In genomic region chr5:117261948-117262606, GRCh38 we compare ENCODE assay signal across 21 cellular contexts.
DNase-seq lines count a peak whose midpoint lies in the region; ATAC-seq, FAIRE-seq and TF ChIP-seq lines count a peak whose summit lies in the region.
"Had no signal": no experiment of that assay in that cellular context is flagged by ENCODE, and none has a peak within 500 bp of the region (broad histone marks: within the 10 kb centered on the region; RNA-seq: fewer than 3 reads in every experiment).

No MANE protein-coding gene starts in this region.

- TF ChIP-seq CTCF in HepG2 (CRISPR knock-in tag; IDR thresholded peaks at IDR 0.05) (no peak), right lobe of liver (IDR thresholded peaks at IDR 0.05) (no peak), endodermal cell (conservative IDR thresholded peaks at IDR 0.05) (no peak), neural cell (IDR thresholded peaks at IDR 0.05; ENCODE audit: poor library complexity, severe bottlenecking) (no peak), brain microvascular endothelial cell (IDR thresholded peaks at IDR 0.05; ENCODE audit: low read depth, low read length, missing control alignments) (no peak)

- no peak overlapping the region for H3K4me3 Mint-ChIP-seq in endodermal cell
- H3K4me3 Mint-ChIP-seq in stimulated activated naive B cell treated with anti-CD40 and anti-IgM and Interleukin-4, amounts not matched to agents 10 μg/mL and 1 μg/mL and 100 μg/mL, for 72 hours = no peak overlapping the region
- H3K4me3 Mint-ChIP-seq: CD4-positive, alpha-beta T cell had no signal

- no peaks in the 10 kb centered on the region for H3K27me3 Mint-ChIP-seq in endodermal cell (ENCODE audit: insufficient read depth)
- H3K27me3 Mint-ChIP-seq in stimulated activated naive B cell treated with anti-CD40 and anti-IgM and Interleukin-4, amounts not matched to agents 10 μg/mL and 1 μg/mL and 100 μg/mL, for 72 hours = no peaks in the 10 kb centered on the region
- H3K27me3 Mint-ChIP-seq: CD4-positive, alpha-beta T cell had no signal

- H2AFZ ChIP-seq in HepG2 (ENCODE audit: low read length) (no peak overlapping the region), neural cell (ENCODE audit: low read depth, low read length) (no peak overlapping the region)

- H3K27ac ChIP-seq in HepG2 (ENCODE audit: extremely low read length, insufficient read depth, low read length) (no peak overlapping the region), right lobe of liver (no peak overlapping the region), endodermal cell (ENCODE audit: low read depth, low read length) (peak overlapping the region; percentile 96), neural cell (ENCODE audit: low read length) (peak overlapping the region; percentile 19), brain microvascular endothelial cell (no peak overlapping the region)
- H3K27ac ChIP-seq: Peyer's patch had no signal

- no peaks in the 10 kb centered on the region for H3K4me1 Mint-ChIP-seq in endodermal cell
- H3K4me1 Mint-ChIP-seq in stimulated activated naive B cell treated with anti-CD40 and anti-IgM and Interleukin-4, amounts not matched to agents 10 μg/mL and 1 μg/mL and 100 μg/mL, for 72 hours = no peaks in the 10 kb centered on the region

- CTCF ChIA-PET in HepG2 (lab: Yijun Ruan, JAX; ENCODE audit: low intra/inter-chr PET ratio, low total read pairs) = no interaction called here

- no peaks in the 10 kb centered on the region for H3K9me2 ChIP-seq in neural cell (ENCODE audit: insufficient read depth, low read length)

- ATAC-seq in HepG2 (no peak), right lobe of liver (no peak)
- no peak for ATAC-seq in stimulated activated naive B cell treated with anti-CD40 and anti-IgM and Interleukin-4, amounts not matched to agents 10 μg/mL and 1 μg/mL and 100 μg/mL, for 72 hours (replicated peaks)
- ATAC-seq: HCT116, Right ventricle myocardium inferior had no signal

- H3K27ac Mint-ChIP-seq in endodermal cell = no peak overlapping the region
- no peak overlapping the region for H3K27ac Mint-ChIP-seq in stimulated activated naive B cell treated with anti-CD40 and anti-IgM and Interleukin-4, amounts not matched to agents 10 μg/mL and 1 μg/mL and 100 μg/mL, for 72 hours
- H3K27ac Mint-ChIP-seq: CD4-positive, alpha-beta T cell had no signal

- H4K20me1 ChIP-seq in HepG2 (ENCODE audit: insufficient read depth, low read length) = no peaks in the 10 kb centered on the region
- no peaks in the 10 kb centered on the region for H4K20me1 ChIP-seq in neural cell (ENCODE audit: insufficient read depth)

- H3K36me3 Mint-ChIP-seq in endodermal cell (ENCODE audit: low read depth) = peaks cover 8% of the 10 kb centered on the region
- no peaks in the 10 kb centered on the region for H3K36me3 Mint-ChIP-seq in stimulated activated naive B cell treated with anti-CD40 and anti-IgM and Interleukin-4, amounts not matched to agents 10 μg/mL and 1 μg/mL and 100 μg/mL, for 72 hours

- H3K4me2 ChIP-seq in HepG2 (ENCODE audit: low read depth, low read length) = no peak overlapping the region
- H3K4me2 ChIP-seq in neural cell (ENCODE audit: low read length) = no peak overlapping the region

- no TSS peak for BruUV-seq in HepG2 (replicated peaks; lab: Mats Ljungman, UMichigan)

- no peak for TF ChIP-seq POLR2A in HepG2 (IDR thresholded peaks at IDR 0.05; ENCODE audit: insufficient read depth in 1 of 2, low read depth in 2 of 2, low read length in 2 of 2)
- TF ChIP-seq POLR2A in right lobe of liver (IDR thresholded peaks at IDR 0.05) = no peak

- H3K79me2 ChIP-seq in HepG2 (ENCODE audit: insufficient read depth, low read length) = no peaks in the 10 kb centered on the region
- H3K79me2 ChIP-seq in neural cell (replicated peaks; ENCODE audit: insufficient read depth, low read length) = no peaks in the 10 kb centered on the region

- TF ChIP-seq EP300 in HepG2 (IDR thresholded peaks at IDR 0.05; ENCODE audit: low read depth in 2 of 2, low read length in 2 of 2) (no peak), HepG2 (CRISPR knock-in tag; IDR thresholded peaks at IDR 0.05; ENCODE audit: borderline replicate concordance) (no peak), neural cell (conservative IDR thresholded peaks at IDR 0.05; ENCODE audit: poor library complexity, severe bottlenecking) (no peak)

- DNase-seq in HepG2 (ENCODE audit: low spot score) (no peak), right lobe of liver (no peak), endodermal cell (no peak), SIG-M5 (lab: John Stamatoyannopoulos, UW) (no peak), brain microvascular endothelial cell (no peak), posterior vena cava (ENCODE audit: low spot score) (no peak)
- no peak for DNase-seq in stimulated activated naive B cell treated with anti-CD40 and anti-IgM and Interleukin-4, amounts not matched to agents 10 μg/mL and 1 μg/mL and 100 μg/mL, for 72 hours
- DNase-seq: 8988T; BE2C; CD4-positive, alpha-beta T cell; GF-D8; GOT3; NCI-H1092 treated with DMSO at 0.1 percent for 48 hours; NCI-H146; NCI-H2029 treated with DMSO at 0.1 percent for 48 hours; NCI-H2171; NK-92 treated with Interleukin-12 subunit alpha and Interleukin-12 subunit beta, amount 100 ng/mL, for 24 hours; Peyer's patch had no signal

- H3F3A ChIP-seq in neural cell (ENCODE audit: insufficient read depth, low read length, poor library complexity, severe bottlenecking) = no peaks in the 10 kb centered on the region

- FAIRE-seq in HepG2 (lab: Jason Lieb, UNC) = no peak

- H3K4me1 ChIP-seq in HepG2 (ENCODE audit: insufficient read depth, low read length) (no peaks in the 10 kb centered on the region), right lobe of liver (no peaks in the 10 kb centered on the region), endodermal cell (ENCODE audit: control insufficient read depth, insufficient read depth, low read length) (no peaks in the 10 kb centered on the region)
- H3K4me1 ChIP-seq: BE2C, Peyer's patch had no signal

- POLR2A ChIA-PET in HepG2 (lab: Yijun Ruan, JAX) = no interaction called here

- intact Hi-C loops in HepG2 (cut with micrococcal nuclease; ENCODE audit: unreplicated experiment) = no loop called here
- intact Hi-C loops in right lobe of liver (cut with DNase I) = no loop called here
- intact Hi-C loops in posterior vena cava (cut with DNase I) = no loop called here

- no peaks in the 10 kb centered on the region for H3K36me3 ChIP-seq in HepG2 (replicated peaks in 1 of 2; ENCODE audit: control insufficient read depth in 1 of 2, insufficient read depth in 2 of 2, low read length in 2 of 2)
- no peaks in the 10 kb centered on the region for H3K36me3 ChIP-seq in right lobe of liver
- H3K36me3 ChIP-seq in endodermal cell (ENCODE audit: control insufficient read depth, insufficient read depth, low read length) = no peaks in the 10 kb centered on the region
- no peaks in the 10 kb centered on the region for H3K36me3 ChIP-seq in neural cell (ENCODE audit: insufficient read depth, low read length)
- no peaks in the 10 kb centered on the region for H3K36me3 ChIP-seq in brain microvascular endothelial cell (replicated peaks)
- H3K36me3 ChIP-seq: BE2C, Peyer's patch had no signal

- no peak overlapping the region for H3K9ac ChIP-seq in HepG2 (ENCODE audit: insufficient read depth, low read depth, low read length)
- no peak overlapping the region for H3K9ac ChIP-seq in endodermal cell (ENCODE audit: extremely low read depth, low read length, poor library complexity, severe bottlenecking)
- no peak overlapping the region for H3K9ac ChIP-seq in neural cell (ENCODE audit: low read length)

- H3K4me3 ChIP-seq in HepG2 (replicated peaks in 1 of 3; ENCODE audit: insufficient read depth in 1 of 3, low read depth in 2 of 3, low read length in 3 of 3) = no peak overlapping the region
- no peak overlapping the region for H3K4me3 ChIP-seq in right lobe of liver
- no peak overlapping the region for H3K4me3 ChIP-seq in endodermal cell (ENCODE audit: low read length)
- peak overlapping the region; percentile 25 for H3K4me3 ChIP-seq in neural cell (ENCODE audit: low read length)
- no peak overlapping the region for H3K4me3 ChIP-seq in brain microvascular endothelial cell (ENCODE audit: low read depth, low read length)
- H3K4me3 ChIP-seq: Peyer's patch had no signal

- peaks cover 25% of the 10 kb centered on the region for H3K9me3 Mint-ChIP-seq in endodermal cell
- H3K9me3 Mint-ChIP-seq in stimulated activated naive B cell treated with anti-CD40 and anti-IgM and Interleukin-4, amounts not matched to agents 10 μg/mL and 1 μg/mL and 100 μg/mL, for 72 hours = peaks cover 0 to 10% of the 10 kb centered on the region in 2 donors

- H3K27me3 ChIP-seq in HepG2 (ENCODE audit: control insufficient read depth in 1 of 2, insufficient read depth in 2 of 2, low read length in 2 of 2) = no peaks in the 10 kb centered on the region
- H3K27me3 ChIP-seq in right lobe of liver = no peaks in the 10 kb centered on the region
- no peaks in the 10 kb centered on the region for H3K27me3 ChIP-seq in endodermal cell (ENCODE audit: control insufficient read depth, insufficient read depth, low read length, poor library complexity, severe bottlenecking)
- no peaks in the 10 kb centered on the region for H3K27me3 ChIP-seq in neural cell (ENCODE audit: insufficient read depth, low read depth, low read length)
- no peaks in the 10 kb centered on the region for H3K27me3 ChIP-seq in brain microvascular endothelial cell (replicated peaks)
- H3K27me3 ChIP-seq: BE2C, Peyer's patch had no signal

- WGBS in HepG2 (ENCODE audit: low lambda C conversion rate) = 23% methylated on average over 7 of the region's 7 CpGs
- 65% methylated on average over 7 of the region's 7 CpGs for WGBS in right lobe of liver (ENCODE audit: insufficient coverage, low coverage, low lambda C conversion rate, missing lambda C conversion rate)
- WGBS in endodermal cell (ENCODE audit: insufficient coverage in 1 of 2, insufficient read length in 1 of 2), 2 experiments = 82 to 88% methylated on average over 5 to 7 of the region's 7 CpGs

- no peaks in the 10 kb centered on the region for H3K9me3 ChIP-seq in HepG2 (ENCODE audit: low read length)
- no peaks in the 10 kb centered on the region for H3K9me3 ChIP-seq in right lobe of liver
- H3K9me3 ChIP-seq in endodermal cell (ENCODE audit: control insufficient read depth, low read length) = peaks cover 21% of the 10 kb centered on the region
- H3K9me3 ChIP-seq in neural cell (ENCODE audit: low read length) = peaks cover 4% of the 10 kb centered on the region
- H3K9me3 ChIP-seq: BE2C, Peyer's patch had no signal

- in situ Hi-C loops in HepG2 (cut with HindIII; ENCODE audit: extremely low pct_ligation_motif_present, low pct_unique_long_range_greater_than_20kb) = no loop called here
- in situ Hi-C loops in brain microvascular endothelial cell (cut with HindIII; ENCODE audit: low pct_ligation_motif_present, low sequenced_read_pairs) = no loop called here

- TF ChIP-seq RAD21 in HepG2 (CRISPR knock-in tag; IDR thresholded peaks at IDR 0.05) = no peak
- TF ChIP-seq RAD21 in neural cell (conservative IDR thresholded peaks at IDR 0.05) = no peak

TF ChIP-seq in HepG2, 621 proteins besides CTCF, POLR2A, EP300 and RAD21 (continues in another document):
- TF ChIP-seq NCOR1 (IDR thresholded peaks at IDR 0.05; ENCODE audit: borderline replicate concordance, low read length) (no peak), KAT8 (CRISPR knock-in tag; IDR thresholded peaks at IDR 0.05) (no peak)

Comparison
In these comparisons a context has a peak if more than half of its experiments do, and no peak if none do; other contexts are left out.
1. H3K27ac ChIP-seq: peak in endodermal cell (single experiment) and neural cell (single experiment); none in HepG2 (single experiment), right lobe of liver (0 of 3) and brain microvascular endothelial cell (single experiment).